Comparison of ENCODE assay signal across 1 cellular context in genomic region chrX:30653415-30654131, GRCh38.
A peak's percentile ranks its signal among the peaks of the same experiment; 100 is the strongest.
TF ChIP-seq lines count a peak whose summit lies in the region.

GK (plus strand) TSS chrX:30653423; CDS start chrX:30653538, 115 bp downstream.

TF ChIP-seq in HepG2, 621 proteins besides CTCF, POLR2A, EP300 and RAD21 (continued from another document and continues in another):
- TF ChIP-seq MYPOP (CRISPR knock-in tag; IDR thresholded peaks at IDR 0.05) = 0 out of 2 replicates have a peak, but pooled peaks have one; percentile 30
- no peak for TF ChIP-seq TSC22D2 (CRISPR knock-in tag; IDR thresholded peaks at IDR 0.05; ENCODE audit: borderline replicate concordance)
- peak; percentile 85 for TF ChIP-seq PAF1 (CRISPR knock-in tag; IDR thresholded peaks at IDR 0.05)
- TF ChIP-seq DNMT3B (CRISPR knock-in tag; conservative IDR thresholded peaks at IDR 0.05) = no peak
- peak; percentile 67 for TF ChIP-seq ARID4A (CRISPR knock-in tag; IDR thresholded peaks at IDR 0.05; ENCODE audit: borderline replicate concordance)
- TF ChIP-seq ZNF382 (CRISPR knock-in tag; IDR thresholded peaks at IDR 0.05; ENCODE audit: borderline replicate concordance) = no peak
- TF ChIP-seq UBTF (CRISPR knock-in tag; IDR thresholded peaks at IDR 0.05) = peak; percentile 24; the same call in 1 of the 2 replicates
- TF ChIP-seq SAP130 (CRISPR knock-in tag; IDR thresholded peaks at IDR 0.05; ENCODE audit: low read depth) = no peak; the same call in 1 of the 2 replicates
- TF ChIP-seq THAP7 (CRISPR knock-in tag; IDR thresholded peaks at IDR 0.05) = no peak
- 0 out of 2 replicates have a peak, but pooled peaks have one; percentile 13 for TF ChIP-seq ZFX (CRISPR knock-in tag; IDR thresholded peaks at IDR 0.05; ENCODE audit: low read depth)
- no peak for TF ChIP-seq MAFK (conservative IDR thresholded peaks at IDR 0.05 in 1 of 2, IDR thresholded peaks at IDR 0.05 in 1 of 2; ENCODE audit: low read length in 2 of 2)
- no peak for TF ChIP-seq RNF219 (CRISPR knock-in tag; IDR thresholded peaks at IDR 0.05)
- TF ChIP-seq SYNCRIP (IDR thresholded peaks at IDR 0.05; ENCODE audit: insufficient read depth, low read depth, low read length) = no peak
- no peak for TF ChIP-seq TCF12 (IDR thresholded peaks at IDR 0.05)
- TF ChIP-seq TCF12 (CRISPR knock-in tag; IDR thresholded peaks at IDR 0.05) = no peak
- TF ChIP-seq TCF7L2 (IDR thresholded peaks at IDR 0.05; ENCODE audit: low read depth, low read length) = no peak
- TF ChIP-seq RARA (CRISPR knock-in tag; IDR thresholded peaks at IDR 0.05) = no peak
- TF ChIP-seq AFF4 (CRISPR knock-in tag; IDR thresholded peaks at IDR 0.05) = peak; percentile 97
- TF ChIP-seq NPAS2 (CRISPR knock-in tag; IDR thresholded peaks at IDR 0.05; ENCODE audit: borderline replicate concordance) = no peak
- TF ChIP-seq RBM39 (IDR thresholded peaks at IDR 0.05; ENCODE audit: low read depth, low read length, poor library complexity, severe bottlenecking) = no peak
- TF ChIP-seq KDM5B (CRISPR knock-in tag; IDR thresholded peaks at IDR 0.05; ENCODE audit: borderline replicate concordance) = no peak
- no peak for TF ChIP-seq KIAA2018 (CRISPR knock-in tag; IDR thresholded peaks at IDR 0.05; ENCODE audit: borderline replicate concordance)
- no peak for TF ChIP-seq LBX2 (CRISPR knock-in tag; IDR thresholded peaks at IDR 0.05; ENCODE audit: borderline replicate concordance)
